In genomic region chr5:96595300-96596090, GRCh38 we compare ENCODE assay signal across 1 cellular context.
TF ChIP-seq lines count a peak whose summit lies in the region.

No MANE protein-coding gene starts in this region.

TF ChIP-seq in SK-N-SH, 30 proteins besides CTCF, POLR2A, EP300 and RAD21 (continued from another document):
- no peak for TF ChIP-seq CHD2 (IDR thresholded peaks at IDR 0.05; ENCODE audit: low read length, partially characterized antibody)
- TF ChIP-seq USF1 (IDR thresholded peaks at IDR 0.05; ENCODE audit: borderline replicate concordance, low read depth) = no peak
- no peak for TF ChIP-seq POLR2AphosphoS5 (IDR thresholded peaks at IDR 0.05; ENCODE audit: low read depth, low read length)
- TF ChIP-seq RCOR1 (IDR thresholded peaks at IDR 0.05; ENCODE audit: low read length) = no peak
- TF ChIP-seq, protein P1, sequence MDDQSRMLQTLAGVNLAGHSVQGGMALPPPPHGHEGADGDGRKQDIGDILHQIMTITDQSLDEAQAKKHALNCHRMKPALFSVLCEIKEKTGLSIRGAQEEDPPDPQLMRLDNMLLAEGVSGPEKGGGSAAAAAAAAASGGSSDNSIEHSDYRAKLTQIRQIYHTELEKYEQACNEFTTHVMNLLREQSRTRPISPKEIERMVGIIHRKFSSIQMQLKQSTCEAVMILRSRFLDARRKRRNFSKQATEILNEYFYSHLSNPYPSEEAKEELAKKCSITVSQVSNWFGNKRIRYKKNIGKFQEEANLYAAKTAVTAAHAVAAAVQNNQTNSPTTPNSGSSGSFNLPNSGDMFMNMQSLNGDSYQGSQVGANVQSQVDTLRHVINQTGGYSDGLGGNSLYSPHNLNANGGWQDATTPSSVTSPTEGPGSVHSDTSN (IDR thresholded peaks at IDR 0.05) = no peak
- TF ChIP-seq TEAD4 (IDR thresholded peaks at IDR 0.05; ENCODE audit: borderline replicate concordance, insufficient read depth) = no peak
